23 cellular contexts compared by ENCODE assay signal in genomic region chr10:6049031-6049400, GRCh38. TPM values are rescaled to one million over a fixed set of nuclear protein-coding genes. Genes with fewer than 3 reads are reported as not detected.
DNase-seq lines count a peak whose midpoint lies in the region; ATAC-seq, FAIRE-seq and TF ChIP-seq lines count a peak whose summit lies in the region.
"Had no signal": no experiment of that assay in that cellular context is flagged by ENCODE, and none has a peak within 500 bp of the region (broad histone marks: within the 10 kb centered on the region; RNA-seq: fewer than 3 reads in every experiment).

No MANE protein-coding gene starts in this region.

- ATAC-seq in activated B cell treated with CpG ODN at 0.5 μM for 24 hours (ENCODE audit: low read depth), result no peak
- no peak for ATAC-seq in GM12878
- ATAC-seq in stimulated activated naive CD8-positive, alpha-beta T cell treated with anti-CD3 and anti-CD28 coated beads, Interleukin-15, amount 100 ng/mL, for 72 hours, result no peak
- no peak for ATAC-seq in HG03378 (IDR thresholded peaks at IDR 0.05; ENCODE audit: unreplicated experiment)
- ATAC-seq: activated CD4-positive, CD25-positive, alpha-beta regulatory T cell treated with anti-CD3 and anti-CD28 coated beads, Interleukin-2, amount 50 U/mL, for 24 hours had no signal

- H3K4me1 Mint-ChIP-seq in activated naive CD4-positive, alpha-beta T cell treated with anti-CD3 and anti-CD28 coated beads, Interleukin-2, amount 10 ng/mL, durations not matched to agents 7 days and 5 days, result peaks cover 91% of the 10 kb centered on the region
- H3K4me1 Mint-ChIP-seq in activated B cell treated with CpG ODN at 0.5 μM for 24 hours, result peaks cover 96% of the 10 kb centered on the region
- peaks cover 93% of the 10 kb centered on the region for H3K4me1 Mint-ChIP-seq in stimulated activated naive CD8-positive, alpha-beta T cell treated with anti-CD3 and anti-CD28 coated beads, Interleukin-15, amount 100 ng/mL, for 72 hours
- H3K4me1 Mint-ChIP-seq: mesothelial cell of epicardium had no signal

- intact Hi-C loops in activated B cell treated with CpG ODN at 0.5 μM for 24 hours (cut with micrococcal nuclease), result no loop called here
- intact Hi-C loops in GM12878 (cut with micrococcal nuclease; ENCODE audit: unreplicated experiment), result no loop called here

- SMC1A ChIA-PET in GM12878 (lab: Charles Lee; ENCODE audit: uncharacterized antibody, unreplicated experiment), result interaction anchor here (0.7 to 8.1 kb wide), 10 partner anchors 9 to 159 kb away, joined by 3 to 66 read pairs (median 4); partner anchors contain the start of gene FBH1

- no peaks in the 10 kb centered on the region for H3K9me3 Mint-ChIP-seq in activated naive CD4-positive, alpha-beta T cell treated with anti-CD3 and anti-CD28 coated beads, Interleukin-2, amount 10 ng/mL, durations not matched to agents 7 days and 5 days
- no peaks in the 10 kb centered on the region for H3K9me3 Mint-ChIP-seq in activated B cell treated with CpG ODN at 0.5 μM for 24 hours
- H3K9me3 Mint-ChIP-seq in stimulated activated naive CD8-positive, alpha-beta T cell treated with anti-CD3 and anti-CD28 coated beads, Interleukin-15, amount 100 ng/mL, for 72 hours, result no peaks in the 10 kb centered on the region
- H3K9me3 Mint-ChIP-seq: mesothelial cell of epicardium had no signal

- WGBS in GM12878 (ENCODE audit: insufficient coverage, insufficient replicate concordance, low lambda C conversion rate, missing lambda C conversion rate), result 29% methylated on average over 2 of the region's 2 CpGs

- in situ Hi-C loops in GM12878 (cut with MboI), result no loop called here

- no peak for TF ChIP-seq EP300 in GM12878 (IDR thresholded peaks at IDR 0.05; ENCODE audit: borderline replicate concordance in 1 of 2, control insufficient read depth in 1 of 2, low read depth in 2 of 2, low read length in 2 of 2)

- H3K36me3 Mint-ChIP-seq in activated naive CD4-positive, alpha-beta T cell treated with anti-CD3 and anti-CD28 coated beads, Interleukin-2, amount 10 ng/mL, durations not matched to agents 7 days and 5 days, result peaks cover 67% of the 10 kb centered on the region
- peaks cover 73% of the 10 kb centered on the region for H3K36me3 Mint-ChIP-seq in activated B cell treated with CpG ODN at 0.5 μM for 24 hours (ENCODE audit: low read depth)
- H3K36me3 Mint-ChIP-seq: mesothelial cell of epicardium had no signal

- CTCF ChIA-PET in activated naive CD4-positive, alpha-beta T cell treated with anti-CD3 and anti-CD28 coated beads, Interleukin-2, amount 10 ng/mL, durations not matched to agents 7 days and 5 days (lab: Charles Lee), result interaction anchor here (1.8 to 4.6 kb wide), 5 partner anchors 15 to 38 kb away, joined by 5 to 47 read pairs (median 24); no protein-coding TSS in a partner anchor
- CTCF ChIA-PET in activated B cell treated with CpG ODN at 0.5 μM for 24 hours (lab: Charles Lee), result interaction anchor here (0.8 to 8.9 kb wide), 4 partner anchors 13 to 38 kb away, joined by 3 to 69 read pairs (median 24); partner anchors contain the start of gene IL2RA
- CTCF ChIA-PET in GM12878 (lab: Yijun Ruan, JAX), result interaction anchor here (0.7 to 10.2 kb wide), 10 partner anchors 9 to 175 kb away, joined by 3 to 101 read pairs (median 5); no protein-coding TSS in a partner anchor

- H3K4me3 Mint-ChIP-seq in activated naive CD4-positive, alpha-beta T cell treated with anti-CD3 and anti-CD28 coated beads, Interleukin-2, amount 10 ng/mL, durations not matched to agents 7 days and 5 days, result peak overlapping the region; percentile 32
- peak overlapping the region; percentile 81 for H3K4me3 Mint-ChIP-seq in activated B cell treated with CpG ODN at 0.5 μM for 24 hours
- peak overlapping the region; percentile 84 to 89 for H3K4me3 Mint-ChIP-seq in stimulated activated naive CD8-positive, alpha-beta T cell treated with anti-CD3 and anti-CD28 coated beads, Interleukin-15, amount 100 ng/mL, for 72 hours
- H3K4me3 Mint-ChIP-seq: mesothelial cell of epicardium had no signal

- peak overlapping the region; percentile 86; the same call in 1 of the 2 replicates for H3K4me2 ChIP-seq in GM12878 (ENCODE audit: control insufficient read depth, insufficient read depth)
- H3K4me2 ChIP-seq: KMS-11 had no signal

- peaks cover 67% of the 10 kb centered on the region for H3K4me1 ChIP-seq in GM12878 (ENCODE audit: control insufficient read depth, insufficient read depth, low read length)

- H3K27ac ChIP-seq in GM12878 (ENCODE audit: control insufficient read depth, insufficient read depth), result no peak overlapping the region
- H3K27ac ChIP-seq: KMS-11 had no signal

- no peaks in the 10 kb centered on the region for H4K20me1 ChIP-seq in GM12878 (ENCODE audit: control insufficient read depth, insufficient read depth)

- no peak for TF ChIP-seq CTCF in activated B cell treated with CpG ODN at 0.5 μM for 24 hours (IDR thresholded peaks at IDR 0.05)
- no peak for TF ChIP-seq CTCF in GM12878 (IDR thresholded peaks at IDR 0.05 in 2 of 3, conservative IDR thresholded peaks at IDR 0.05 in 1 of 3; ENCODE audit: control insufficient read depth in 2 of 3, extremely low read depth in 1 of 3, insufficient read depth in 1 of 3, low read depth in 3 of 3, low read length in 3 of 3)

- RAD21 ChIA-PET in GM12878 (lab: Charles Lee; ENCODE audit: unreplicated experiment), result interaction anchor here (0.8 to 4.1 kb wide), 6 partner anchors 9 to 73 kb away, joined by 3 to 41 read pairs (median 4); partner anchors contain the start of gene IL15RA

- no peak for TF ChIP-seq POLR2A in GM12878 (IDR thresholded peaks at IDR 0.05; ENCODE audit: low read depth, low read length)

- DNase-seq in activated naive CD4-positive, alpha-beta T cell treated with anti-CD3 and anti-CD28 coated beads, Interleukin-2, amount 10 ng/mL, durations not matched to agents 7 days and 5 days, result no peak
- DNase-seq in activated naive CD4-positive, alpha-beta T cell (lab: John Stamatoyannopoulos, UW), result no peak
- DNase-seq in activated B cell treated with CpG ODN at 0.5 μM for 24 hours, result no peak
- DNase-seq in GM12878 (ENCODE audit: low read depth, low spot score), result no peak
- DNase-seq in stimulated activated naive CD8-positive, alpha-beta T cell treated with anti-CD3 and anti-CD28 coated beads, Interleukin-15, amount 100 ng/mL, for 72 hours, result no peak
- no peak for DNase-seq in SW 1271 (lab: John Stamatoyannopoulos, UW)
- DNase-seq in NCI-H146 treated with DMSO at 0.1 percent for 48 hours (lab: John Stamatoyannopoulos, UW; ENCODE audit: unreplicated experiment), result no peak
- DNase-seq: foreskin melanocyte; GF-D8; HCEC 1CT; NCI-H2081; NCI-H510A; Right ventricle myocardium superior; stimulated activated CD4-positive, alpha-beta T cell treated with anti-CD3 and anti-CD28 coated beads, Interleukin-15, amount 100 ng/mL, for 24 hours; T-helper 9 cell had no signal

- H3K9me3 ChIP-seq in GM12878 (replicated peaks; ENCODE audit: control insufficient read depth, insufficient read depth, low read length), result no peaks in the 10 kb centered on the region
- H3K9me3 ChIP-seq: vagina had no signal

- H3K9ac ChIP-seq in GM12878 (ENCODE audit: control insufficient read depth, insufficient read depth, low read length), result no peak overlapping the region
- H3K9ac ChIP-seq: KMS-11 had no signal

- BruUV-seq in GM12878 (replicated peaks; lab: Mats Ljungman, UMichigan), result no TSS peak

- H2AFZ ChIP-seq in GM12878 (ENCODE audit: control insufficient read depth, low read depth, low read length), result no peak overlapping the region

- H3K79me2 ChIP-seq in GM12878 (ENCODE audit: control insufficient read depth, insufficient read depth, low read length), result no peaks in the 10 kb centered on the region

- FAIRE-seq in GM12878 (lab: Jason Lieb, UNC), result no peak
- FAIRE-seq: D721Med, endothelial cell of umbilical vein had no signal

- no peaks in the 10 kb centered on the region; a peak in 1 of 4 replicates for H3K36me3 ChIP-seq in GM12878 (ENCODE audit: control insufficient read depth in 2 of 2, insufficient read depth in 2 of 2, low read length in 1 of 2)
- H3K36me3 ChIP-seq: vagina had no signal

- H3K27me3 Mint-ChIP-seq in activated naive CD4-positive, alpha-beta T cell treated with anti-CD3 and anti-CD28 coated beads, Interleukin-2, amount 10 ng/mL, durations not matched to agents 7 days and 5 days, result no peaks in the 10 kb centered on the region
- H3K27me3 Mint-ChIP-seq in activated B cell treated with CpG ODN at 0.5 μM for 24 hours, result no peaks in the 10 kb centered on the region
- no peaks in the 10 kb centered on the region for H3K27me3 Mint-ChIP-seq in stimulated activated naive CD8-positive, alpha-beta T cell treated with anti-CD3 and anti-CD28 coated beads, Interleukin-15, amount 100 ng/mL, for 72 hours

- H3K27me3 ChIP-seq in GM12878 (replicated peaks in 1 of 2; ENCODE audit: control insufficient read depth in 2 of 2, insufficient read depth in 2 of 2, low read length in 1 of 2), result no peaks in the 10 kb centered on the region
- H3K27me3 ChIP-seq: vagina had no signal

- no peak for TF ChIP-seq RAD21 in GM12878 (IDR thresholded peaks at IDR 0.05; ENCODE audit: insufficient read depth, low read depth, low read length)

- peak overlapping the region; percentile 99 for H3K27ac Mint-ChIP-seq in activated naive CD4-positive, alpha-beta T cell treated with anti-CD3 and anti-CD28 coated beads, Interleukin-2, amount 10 ng/mL, durations not matched to agents 7 days and 5 days
- H3K27ac Mint-ChIP-seq in activated B cell treated with CpG ODN at 0.5 μM for 24 hours, result peak overlapping the region; percentile 97
- peak overlapping the region; percentile 54 to 90 for H3K27ac Mint-ChIP-seq in stimulated activated naive CD8-positive, alpha-beta T cell treated with anti-CD3 and anti-CD28 coated beads, Interleukin-15, amount 100 ng/mL, for 72 hours
- H3K27ac Mint-ChIP-seq: mesothelial cell of epicardium had no signal

- H3K4me3 ChIP-seq in GM12878, result no peak overlapping the region
- H3K4me3 ChIP-seq: vagina had no signal

- POLR2A ChIA-PET in activated B cell treated with CpG ODN at 0.5 μM for 24 hours (lab: Charles Lee) (interaction anchor here (0.6 to 14.3 kb wide), 11 partner anchors 9 to 1344 kb away, joined by 3 to 339 read pairs (median 24); partner anchors contain the start of genes GDI2, IL15RA, IL2RA and RBM17), GM12878 (lab: Charles Lee) (interaction anchor here (0.9 to 4.1 kb wide), 4 partner anchors 9 to 239 kb away, joined by 3 to 29 read pairs (median 4); partner anchors contain the start of genes ANKRD16, FBH1 and IL15RA)

RNA-seq across cellular contexts. Expression of gene IL2RA, which starts 13.2 kb away (rescaled TPM):
- total RNA-seq in activated B cell treated with CpG ODN at 0.5 μM for 24 hours (151 and 160 TPM in 2 replicates), GM12878 (2014; rRNA removed) (3.4 and 4.0 TPM in 2 replicates), GM12878 (2014; rRNA removed; fragmentation: Illumina TruSeq; extraction: Trizol) (5.0 and 5.3 TPM in 2 replicates), GM12878 (2021) (5.0 and 5.3 TPM in 2 replicates)
- total RNA-seq in GM12878 (2013; cell fraction: nucleolus; rRNA removed), result 4.9 and 10.7 TPM in 2 replicates
- polyA plus RNA-seq in GM12878 (2011; ENCODE audit: low read depth), result 0.97 TPM
- polyA plus RNA-seq in GM12878 (2011; rRNA removed) (2.2 and 2.4 TPM in 2 replicates), GM12878 (2014; fragmentation: Illumina TruSeq; extraction: Trizol) (5.6 and 6.0 TPM in 2 replicates), GM12878 (2014; fragmentation: Nextera tagmentation; extraction: Ambion mirVana) (1 to 10 TPM; 3.3 to 5.1 TPM), GM12878 (2014; rRNA removed) (3.4 and 3.9 TPM in 2 replicates), GM12878 (2016; fragmentation: Nextera tagmentation; extraction: Ambion mirVana) (1 to 10 TPM; 4.8 to 5.7 TPM)
- polyA plus RNA-seq in GM12878 (2011; cell fraction: cytosol; rRNA removed), result 1.2 TPM in 2 replicates
- polyA plus RNA-seq in GM12878 (2011; cell fraction: nucleus; rRNA removed), result 0.80 and 1.1 TPM in 2 replicates
- polyA plus RNA-seq in GM12878 (2012), result 1.3 and 2.2 TPM in 2 replicates
- polyA minus RNA-seq in GM12878 (2011; rRNA and poly(A)+ RNA removed), result 1.0 and 1.1 TPM in 2 replicates
- not detected in 2 replicates for polyA minus RNA-seq in GM12878 (2011; cell fraction: cytosol; rRNA and poly(A)+ RNA removed)
- 0.77 and 1.2 TPM in 2 replicates for polyA minus RNA-seq in GM12878 (2011; cell fraction: nucleus; rRNA and poly(A)+ RNA removed)
- total RNA-seq: endothelial cell of umbilical vein, mesothelial cell of epicardium, vagina had no signal
- polyA plus RNA-seq: AG04450, endothelial cell of umbilical vein had no signal

RNA-seq across cellular contexts. Expression of gene RBM17, which starts 39.8 kb away (rescaled TPM):
- 207 and 209 TPM in 2 replicates for total RNA-seq in activated B cell treated with CpG ODN at 0.5 μM for 24 hours
- total RNA-seq in GM12878 (2013; cell fraction: nucleolus; rRNA removed), result 136 and 141 TPM in 2 replicates
- 38.3 and 49.0 TPM in 2 replicates for total RNA-seq in GM12878 (2014; rRNA removed)
- total RNA-seq in GM12878 (2014; rRNA removed; fragmentation: Illumina TruSeq; extraction: Trizol), result 85.7 and 94.1 TPM in 2 replicates
- total RNA-seq in GM12878 (2021), result 101 and 106 TPM in 2 replicates
- 52.6 TPM for polyA plus RNA-seq in GM12878 (2011; ENCODE audit: low read depth)
- 64.5 and 65.3 TPM in 2 replicates for polyA plus RNA-seq in GM12878 (2011; rRNA removed)
- polyA plus RNA-seq in GM12878 (2011; cell fraction: cytosol; rRNA removed), result 33.5 and 38.9 TPM in 2 replicates
- polyA plus RNA-seq in GM12878 (2011; cell fraction: nucleus; rRNA removed), result 130 and 190 TPM in 2 replicates
- 73.3 and 80.2 TPM in 2 replicates for polyA plus RNA-seq in GM12878 (2012)
- polyA plus RNA-seq in GM12878 (2014; fragmentation: Illumina TruSeq; extraction: Trizol), result 156 and 160 TPM in 2 replicates
- polyA plus RNA-seq in GM12878 (2014; fragmentation: Nextera tagmentation; extraction: Ambion mirVana), result 10 to 100 TPM; 28.4 to 45.0 TPM
- 79.9 and 82.1 TPM in 2 replicates for polyA plus RNA-seq in GM12878 (2014; rRNA removed)
- 100 to 1,000 TPM; 177 to 181 TPM for polyA plus RNA-seq in GM12878 (2016; fragmentation: Nextera tagmentation; extraction: Ambion mirVana)
- polyA minus RNA-seq in GM12878 (2011; rRNA and poly(A)+ RNA removed), result 22.5 and 26.1 TPM in 2 replicates
- polyA minus RNA-seq in GM12878 (2011; cell fraction: cytosol; rRNA and poly(A)+ RNA removed), result 11.8 and 17.6 TPM in 2 replicates
- polyA minus RNA-seq in GM12878 (2011; cell fraction: nucleus; rRNA and poly(A)+ RNA removed), result 19.2 and 28.1 TPM in 2 replicates

Comparison
In these comparisons a context has a peak if more than half of its experiments do, and no peak if none do; other contexts are left out.
1. H3K4me3 Mint-ChIP-seq: peak in every context shown above with its lines; median percentile 86 in stimulated activated naive CD8-positive, alpha-beta T cell treated with anti-CD3 and anti-CD28 coated beads, Interleukin-15, amount 100 ng/mL, for 72 hours; 81 in activated B cell treated with CpG ODN at 0.5 μM for 24 hours; 32 in activated naive CD4-positive, alpha-beta T cell treated with anti-CD3 and anti-CD28 coated beads, Interleukin-2, amount 10 ng/mL, durations not matched to agents 7 days and 5 days.
2. RNA of gene IL2RA, which starts 13.2 kb away (total RNA-seq): 151 to 160 TPM in activated B cell treated with CpG ODN at 0.5 μM for 24 hours; 3.4 to 10.7 TPM in GM12878; every median in the first group is over 10 times any median in the second.
3. Peak in every context shown above with its lines, with median percentiles within 50 percentile points of each other: H3K27ac Mint-ChIP-seq.